In genomic region chr10:51672039-51672535, GRCh38 we compare ENCODE assay signal across 24 cellular contexts.
"Had no signal": no experiment of that assay in that cellular context is flagged by ENCODE, and none has a peak within 500 bp of the region (broad histone marks: within the 10 kb centered on the region; RNA-seq: fewer than 3 reads in every experiment).

No MANE protein-coding gene starts in this region.

- H3K9ac ChIP-seq: KMS-11 had no signal

- H3K36me3 ChIP-seq: SJSA1 had no signal

- H3K4me3 ChIP-seq: K562, SJSA1, SK-N-MC had no signal

- H3K9me3 ChIP-seq: SJSA1 had no signal

- DNase-seq: Kasumi-1, MM.1S, NCI-H1092 treated with DMSO at 0.1 percent for 48 hours, NCI-H1436, NCI-H187, NCI-H2029, NCI-H2081 treated with DMSO at 0.1 percent for 48 hours, NCI-H2171, NCI-H226, NCI-H446, NCI-H510A, NCI-H524 treated with DMSO at 0.1 percent for 48 hours, NCI-H69, NCI-H774, Right ventricle myocardium superior, RPMI8226, SIG-M5 had no signal

- H3K4me1 ChIP-seq: SJSA1 had no signal

- FAIRE-seq: HTR-8/SVneo, K562, RCC 7860 had no signal

- H3K27ac ChIP-seq: HL-60, KMS-11, SJSA1, SK-N-MC had no signal
